ENCODE assay signal across 1 cellular context in genomic region chr12:6699989-6700645, GRCh38.
TF ChIP-seq lines count a peak whose summit lies in the region.

No MANE protein-coding gene starts in this region.

TF ChIP-seq in GM23338, 12 proteins besides CTCF, POLR2A, EP300 and RAD21 (continued from another document):
- TF ChIP-seq, protein P1, sequence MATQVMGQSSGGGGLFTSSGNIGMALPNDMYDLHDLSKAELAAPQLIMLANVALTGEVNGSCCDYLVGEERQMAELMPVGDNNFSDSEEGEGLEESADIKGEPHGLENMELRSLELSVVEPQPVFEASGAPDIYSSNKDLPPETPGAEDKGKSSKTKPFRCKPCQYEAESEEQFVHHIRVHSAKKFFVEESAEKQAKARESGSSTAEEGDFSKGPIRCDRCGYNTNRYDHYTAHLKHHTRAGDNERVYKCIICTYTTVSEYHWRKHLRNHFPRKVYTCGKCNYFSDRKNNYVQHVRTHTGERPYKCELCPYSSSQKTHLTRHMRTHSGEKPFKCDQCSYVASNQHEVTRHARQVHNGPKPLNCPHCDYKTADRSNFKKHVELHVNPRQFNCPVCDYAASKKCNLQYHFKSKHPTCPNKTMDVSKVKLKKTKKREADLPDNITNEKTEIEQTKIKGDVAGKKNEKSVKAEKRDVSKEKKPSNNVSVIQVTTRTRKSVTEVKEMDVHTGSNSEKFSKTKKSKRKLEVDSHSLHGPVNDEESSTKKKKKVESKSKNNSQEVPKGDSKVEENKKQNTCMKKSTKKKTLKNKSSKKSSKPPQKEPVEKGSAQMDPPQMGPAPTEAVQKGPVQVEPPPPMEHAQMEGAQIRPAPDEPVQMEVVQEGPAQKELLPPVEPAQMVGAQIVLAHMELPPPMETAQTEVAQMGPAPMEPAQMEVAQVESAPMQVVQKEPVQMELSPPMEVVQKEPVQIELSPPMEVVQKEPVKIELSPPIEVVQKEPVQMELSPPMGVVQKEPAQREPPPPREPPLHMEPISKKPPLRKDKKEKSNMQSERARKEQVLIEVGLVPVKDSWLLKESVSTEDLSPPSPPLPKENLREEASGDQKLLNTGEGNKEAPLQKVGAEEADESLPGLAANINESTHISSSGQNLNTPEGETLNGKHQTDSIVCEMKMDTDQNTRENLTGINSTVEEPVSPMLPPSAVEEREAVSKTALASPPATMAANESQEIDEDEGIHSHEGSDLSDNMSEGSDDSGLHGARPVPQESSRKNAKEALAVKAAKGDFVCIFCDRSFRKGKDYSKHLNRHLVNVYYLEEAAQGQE (IDR thresholded peaks at IDR 0.05; ENCODE audit: unreplicated experiment), result no peak
- no peak for TF ChIP-seq CREB1 (CRISPR knock-in tag; IDR thresholded peaks at IDR 0.05; ENCODE audit: low read depth)
- TF ChIP-seq, protein P2, sequence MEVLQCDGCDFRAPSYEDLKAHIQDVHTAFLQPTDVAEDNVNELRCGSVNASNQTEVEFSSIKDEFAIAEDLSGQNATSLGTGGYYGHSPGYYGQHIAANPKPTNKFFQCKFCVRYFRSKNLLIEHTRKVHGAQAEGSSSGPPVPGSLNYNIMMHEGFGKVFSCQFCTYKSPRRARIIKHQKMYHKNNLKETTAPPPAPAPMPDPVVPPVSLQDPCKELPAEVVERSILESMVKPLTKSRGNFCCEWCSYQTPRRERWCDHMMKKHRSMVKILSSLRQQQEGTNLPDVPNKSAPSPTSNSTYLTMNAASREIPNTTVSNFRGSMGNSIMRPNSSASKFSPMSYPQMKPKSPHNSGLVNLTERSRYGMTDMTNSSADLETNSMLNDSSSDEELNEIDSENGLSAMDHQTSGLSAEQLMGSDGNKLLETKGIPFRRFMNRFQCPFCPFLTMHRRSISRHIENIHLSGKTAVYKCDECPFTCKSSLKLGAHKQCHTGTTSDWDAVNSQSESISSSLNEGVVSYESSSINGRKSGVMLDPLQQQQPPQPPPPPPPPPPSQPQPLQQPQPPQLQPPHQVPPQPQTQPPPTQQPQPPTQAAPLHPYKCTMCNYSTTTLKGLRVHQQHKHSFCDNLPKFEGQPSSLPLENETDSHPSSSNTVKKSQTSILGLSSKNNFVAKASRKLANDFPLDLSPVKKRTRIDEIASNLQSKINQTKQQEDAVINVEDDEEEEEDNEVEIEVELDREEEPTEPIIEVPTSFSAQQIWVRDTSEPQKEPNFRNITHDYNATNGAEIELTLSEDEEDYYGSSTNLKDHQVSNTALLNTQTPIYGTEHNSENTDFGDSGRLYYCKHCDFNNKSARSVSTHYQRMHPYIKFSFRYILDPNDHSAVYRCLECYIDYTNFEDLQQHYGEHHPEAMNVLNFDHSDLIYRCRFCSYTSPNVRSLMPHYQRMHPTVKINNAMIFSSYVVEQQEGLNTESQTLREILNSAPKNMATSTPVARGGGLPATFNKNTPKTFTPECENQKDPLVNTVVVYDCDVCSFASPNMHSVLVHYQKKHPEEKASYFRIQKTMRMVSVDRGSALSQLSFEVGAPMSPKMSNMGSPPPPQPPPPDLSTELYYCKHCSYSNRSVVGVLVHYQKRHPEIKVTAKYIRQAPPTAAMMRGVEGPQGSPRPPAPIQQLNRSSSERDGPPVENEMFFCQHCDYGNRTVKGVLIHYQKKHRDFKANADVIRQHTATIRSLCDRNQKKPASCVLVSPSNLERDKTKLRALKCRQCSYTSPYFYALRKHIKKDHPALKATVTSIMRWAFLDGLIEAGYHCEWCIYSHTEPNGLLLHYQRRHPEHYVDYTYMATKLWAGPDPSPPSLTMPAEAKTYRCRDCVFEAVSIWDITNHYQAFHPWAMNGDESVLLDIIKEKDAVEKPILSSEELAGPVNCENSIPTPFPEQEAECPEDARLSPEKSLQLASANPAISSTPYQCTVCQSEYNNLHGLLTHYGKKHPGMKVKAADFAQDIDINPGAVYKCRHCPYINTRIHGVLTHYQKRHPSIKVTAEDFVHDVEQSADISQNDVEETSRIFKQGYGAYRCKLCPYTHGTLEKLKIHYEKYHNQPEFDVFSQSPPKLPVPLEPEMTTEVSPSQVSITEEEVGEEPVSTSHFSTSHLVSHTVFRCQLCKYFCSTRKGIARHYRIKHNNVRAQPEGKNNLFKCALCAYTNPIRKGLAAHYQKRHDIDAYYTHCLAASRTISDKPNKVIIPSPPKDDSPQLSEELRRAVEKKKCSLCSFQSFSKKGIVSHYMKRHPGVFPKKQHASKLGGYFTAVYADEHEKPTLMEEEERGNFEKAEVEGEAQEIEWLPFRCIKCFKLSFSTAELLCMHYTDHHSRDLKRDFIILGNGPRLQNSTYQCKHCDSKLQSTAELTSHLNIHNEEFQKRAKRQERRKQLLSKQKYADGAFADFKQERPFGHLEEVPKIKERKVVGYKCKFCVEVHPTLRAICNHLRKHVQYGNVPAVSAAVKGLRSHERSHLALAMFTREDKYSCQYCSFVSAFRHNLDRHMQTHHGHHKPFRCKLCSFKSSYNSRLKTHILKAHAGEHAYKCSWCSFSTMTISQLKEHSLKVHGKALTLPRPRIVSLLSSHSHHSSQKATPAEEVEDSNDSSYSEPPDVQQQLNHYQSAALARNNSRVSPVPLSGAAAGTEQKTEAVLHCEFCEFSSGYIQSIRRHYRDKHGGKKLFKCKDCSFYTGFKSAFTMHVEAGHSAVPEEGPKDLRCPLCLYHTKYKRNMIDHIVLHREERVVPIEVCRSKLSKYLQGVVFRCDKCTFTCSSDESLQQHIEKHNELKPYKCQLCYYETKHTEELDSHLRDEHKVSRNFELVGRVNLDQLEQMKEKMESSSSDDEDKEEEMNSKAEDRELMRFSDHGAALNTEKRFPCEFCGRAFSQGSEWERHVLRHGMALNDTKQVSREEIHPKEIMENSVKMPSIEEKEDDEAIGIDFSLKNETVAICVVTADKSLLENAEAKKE (CRISPR knock-in tag; IDR thresholded peaks at IDR 0.05), result no peak
- no peak for TF ChIP-seq STAT1 (IDR thresholded peaks at IDR 0.05; ENCODE audit: unreplicated experiment)
- no peak for TF ChIP-seq POLR2AphosphoS5 (IDR thresholded peaks at IDR 0.05; ENCODE audit: low read depth)
